In the genomic region with DNA sequence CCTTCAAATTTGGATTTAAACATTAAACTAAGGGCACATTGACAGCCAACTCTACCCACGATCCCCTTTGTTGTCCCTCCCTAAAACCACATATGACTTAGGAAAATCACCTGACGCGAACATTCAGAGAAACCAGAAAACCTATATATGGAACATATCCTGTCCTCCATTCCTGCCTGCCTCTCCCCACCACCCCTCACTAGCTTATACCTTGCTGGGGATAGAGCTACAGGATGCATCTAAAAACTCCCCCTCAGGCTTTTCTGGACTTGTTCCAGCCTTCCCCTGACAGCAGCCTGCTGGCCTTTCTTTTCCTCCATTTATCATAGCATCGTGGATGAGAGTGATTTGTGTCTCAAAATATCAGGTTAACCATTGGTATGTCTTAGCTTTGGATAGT, we compare ENCODE assay signal across 24 cellular contexts. TPM values are rescaled to one million over a fixed set of nuclear protein-coding genes. Genes with fewer than 3 reads are reported as not detected.
DNase-seq lines count a peak whose midpoint lies in the region; ATAC-seq, FAIRE-seq and TF ChIP-seq lines count a peak whose summit lies in the region.
"Had no signal": no experiment of that assay in that cellular context is flagged by ENCODE, and none has a peak within 500 bp of the region (broad histone marks: within the 10 kb centered on the region; RNA-seq: fewer than 3 reads in every experiment).

No MANE protein-coding gene starts in this region.

- no peak for TF ChIP-seq CTCF in HepG2 (CRISPR knock-in tag; IDR thresholded peaks at IDR 0.05)
- TF ChIP-seq CTCF in right lobe of liver (IDR thresholded peaks at IDR 0.05) = no peak
- no peak for TF ChIP-seq CTCF in OCI-LY3 (IDR thresholded peaks at IDR 0.05; ENCODE audit: low read depth, low read length)
- no peak for TF ChIP-seq CTCF in thyroid gland (IDR thresholded peaks at IDR 0.05)

- H3K27me3 Mint-ChIP-seq in effector memory CD8-positive, alpha-beta T cell = no peaks in the 10 kb centered on the region

- H3K79me2 ChIP-seq in HepG2 (ENCODE audit: insufficient read depth, low read length) (peaks cover 70% of the 10 kb centered on the region), OCI-LY3 (ENCODE audit: low read length) (peaks cover 90% of the 10 kb centered on the region)

- no peaks in the 10 kb centered on the region for H4K20me1 ChIP-seq in HepG2 (ENCODE audit: insufficient read depth, low read length)
- peaks cover 29% of the 10 kb centered on the region for H4K20me1 ChIP-seq in OCI-LY3 (ENCODE audit: insufficient read depth, low read length)

- H3K4me3 ChIP-seq in HepG2 (replicated peaks in 1 of 3; ENCODE audit: insufficient read depth in 1 of 3, low read depth in 2 of 3, low read length in 3 of 3) (no peak overlapping the region), right lobe of liver (no peak overlapping the region), OCI-LY3 (ENCODE audit: low read length) (no peak overlapping the region), thyroid gland (replicated peaks in 1 of 3) (no peak overlapping the region)
- H3K4me3 ChIP-seq: BLaER1 treated with 17β-estradiol and CSF1 and Interleukin-3, amounts not matched to agents 10 nM and 100 nM; stomach; uterus had no signal

- CTCF ChIA-PET in HepG2 (lab: Yijun Ruan, JAX; ENCODE audit: low intra/inter-chr PET ratio, low total read pairs) = no interaction called here

- no peak overlapping the region for H3K9ac ChIP-seq in HepG2 (ENCODE audit: insufficient read depth, low read depth, low read length)
- no peak overlapping the region for H3K9ac ChIP-seq in OCI-LY3 (ENCODE audit: low read length)
- H3K9ac ChIP-seq: BLaER1 treated with 17β-estradiol and CSF1 and Interleukin-3, amounts not matched to agents 10 nM and 100 nM; parathyroid adenoma had no signal

- in situ Hi-C loops in HepG2 (cut with HindIII; ENCODE audit: extremely low pct_ligation_motif_present, low pct_unique_long_range_greater_than_20kb) = no loop called here

- peaks cover 15% of the 10 kb centered on the region for H3K36me3 Mint-ChIP-seq in effector memory CD8-positive, alpha-beta T cell (ENCODE audit: insufficient read depth)
- H3K36me3 Mint-ChIP-seq: WTC11 had no signal

- no peak for ATAC-seq in HepG2
- no peak for ATAC-seq in right lobe of liver
- peak; percentile 29 for ATAC-seq in effector memory CD8-positive, alpha-beta T cell (replicated peaks)
- no peak for ATAC-seq in HG03280 (IDR thresholded peaks at IDR 0.05; ENCODE audit: unreplicated experiment)
- ATAC-seq: PC-3, WTC11 had no signal

- FAIRE-seq in HepG2 (lab: Jason Lieb, UNC) = no peak
- FAIRE-seq: H54, small intestine had no signal

- no peak for TF ChIP-seq EP300 in HepG2 (IDR thresholded peaks at IDR 0.05; ENCODE audit: low read depth in 2 of 2, low read length in 2 of 2)
- TF ChIP-seq EP300 in HepG2 (CRISPR knock-in tag; IDR thresholded peaks at IDR 0.05; ENCODE audit: borderline replicate concordance) = no peak

- no peak overlapping the region for H2AFZ ChIP-seq in HepG2 (ENCODE audit: low read length)
- H2AFZ ChIP-seq in OCI-LY3 (ENCODE audit: low read depth, low read length) = no peak overlapping the region
- H2AFZ ChIP-seq: parathyroid adenoma had no signal

- intact Hi-C loops in HepG2 (cut with micrococcal nuclease; ENCODE audit: unreplicated experiment) = no loop called here
- intact Hi-C loops in right lobe of liver (cut with DNase I) = no loop called here
- intact Hi-C loops in thyroid gland (cut with DNase I) = no loop called here

- TF ChIP-seq RAD21 in HepG2 (CRISPR knock-in tag; IDR thresholded peaks at IDR 0.05) = no peak

- POLR2A ChIA-PET in HepG2 (lab: Yijun Ruan, JAX) = interaction anchor here (2.2 kb wide), 1 partner anchor 8 kb away, joined by 15 read pairs; the partner anchor contains the start of gene STK26

- 75% methylated on average over 4 of the region's 4 CpGs for WGBS in HepG2 (ENCODE audit: low lambda C conversion rate)
- WGBS in right lobe of liver (ENCODE audit: insufficient coverage, low coverage, low lambda C conversion rate, missing lambda C conversion rate) = 46% methylated on average over 4 of the region's 4 CpGs
- 65 to 73% methylated on average over 4 of the region's 4 CpGs for WGBS in thyroid gland, 2 donors

- TF ChIP-seq POLR2A in HepG2 (IDR thresholded peaks at IDR 0.05; ENCODE audit: insufficient read depth in 1 of 2, low read depth in 2 of 2, low read length in 2 of 2) = no peak
- TF ChIP-seq POLR2A in right lobe of liver (IDR thresholded peaks at IDR 0.05) = no peak
- TF ChIP-seq POLR2A in thyroid gland (IDR thresholded peaks at IDR 0.05) = no peak

- H3K4me2 ChIP-seq in HepG2 (ENCODE audit: low read depth, low read length) = 0 out of 2 replicates have a peak overlapping the region, but pooled peaks have one; percentile 9
- 0 out of 2 replicates have a peak overlapping the region, but pooled peaks have one; percentile 9 for H3K4me2 ChIP-seq in OCI-LY3 (ENCODE audit: low read length)

- no peaks in the 10 kb centered on the region for H3K9me3 Mint-ChIP-seq in effector memory CD8-positive, alpha-beta T cell
- H3K9me3 Mint-ChIP-seq: WTC11 had no signal

- H3K27ac Mint-ChIP-seq in effector memory CD8-positive, alpha-beta T cell = peak overlapping the region; percentile 13 to 81
- H3K27ac Mint-ChIP-seq: WTC11 had no signal

- H3K9me3 ChIP-seq in HepG2 (ENCODE audit: low read length) (no peaks in the 10 kb centered on the region), right lobe of liver (no peaks in the 10 kb centered on the region), OCI-LY3 (ENCODE audit: insufficient read depth, low read length) (no peaks in the 10 kb centered on the region), thyroid gland (no peaks in the 10 kb centered on the region)
- H3K9me3 ChIP-seq: BLaER1 treated with 17β-estradiol and CSF1 and Interleukin-3, amounts not matched to agents 10 nM and 100 nM; stomach; uterus had no signal

- H3K4me1 Mint-ChIP-seq in effector memory CD8-positive, alpha-beta T cell (ENCODE audit: low read depth in 2 of 2) = peaks cover 40 to 59% of the 10 kb centered on the region in 2 donors

- H3K4me1 ChIP-seq in HepG2 (ENCODE audit: insufficient read depth, low read length) (peaks cover 69% of the 10 kb centered on the region), right lobe of liver (no peaks in the 10 kb centered on the region), OCI-LY3 (ENCODE audit: low read length) (peaks cover 44% of the 10 kb centered on the region), thyroid gland (no peaks in the 10 kb centered on the region)
- H3K4me1 ChIP-seq: stomach, uterus had no signal

- no peak for DNase-seq in HepG2 (ENCODE audit: low spot score)
- no peak for DNase-seq in right lobe of liver
- DNase-seq in effector memory CD8-positive, alpha-beta T cell = no peak
- no peak for DNase-seq in mesenteric fat pad (ENCODE audit: low spot score)
- DNase-seq in stimulated activated CD4-positive, alpha-beta T cell treated with anti-CD3 and anti-CD28 coated beads, Interleukin-4, amount 100 ng/mL, for 24 hours = no peak
- no peak for DNase-seq in thyroid gland
- DNase-seq: activated T-cell treated with anti-CD3 and anti-CD28 coated beads, Interleukin-2, amount 50 U/mL, for 1 hour; aorta; cortex of kidney; erythroblast; IMR-90; islet precursor cell; NCI-H1105; NCI-H2227 treated with DMSO at 0.1 percent for 48 hours; PC-3; small intestine; stomach; uterus had no signal

- no peaks in the 10 kb centered on the region for H3K27me3 ChIP-seq in HepG2 (ENCODE audit: control insufficient read depth in 1 of 2, insufficient read depth in 2 of 2, low read length in 2 of 2)
- H3K27me3 ChIP-seq in right lobe of liver = no peaks in the 10 kb centered on the region
- H3K27me3 ChIP-seq in OCI-LY3 (ENCODE audit: low read depth, low read length) = no peaks in the 10 kb centered on the region
- peaks cover 8% of the 10 kb centered on the region for H3K27me3 ChIP-seq in thyroid gland
- H3K27me3 ChIP-seq: stomach, uterus had no signal

- H3K4me3 Mint-ChIP-seq in effector memory CD8-positive, alpha-beta T cell = peak overlapping the region; percentile 56 to 70
- H3K4me3 Mint-ChIP-seq: WTC11 had no signal

- H3K36me3 ChIP-seq in HepG2 (replicated peaks in 1 of 2; ENCODE audit: control insufficient read depth in 1 of 2, insufficient read depth in 2 of 2, low read length in 2 of 2) = no peaks in the 10 kb centered on the region
- H3K36me3 ChIP-seq in right lobe of liver = no peaks in the 10 kb centered on the region
- no peaks in the 10 kb centered on the region for H3K36me3 ChIP-seq in OCI-LY3 (replicated peaks; ENCODE audit: low read depth, low read length)
- no peaks in the 10 kb centered on the region for H3K36me3 ChIP-seq in thyroid gland
- H3K36me3 ChIP-seq: stomach, uterus had no signal

- H3K27ac ChIP-seq in HepG2 (ENCODE audit: extremely low read length, insufficient read depth, low read length) (no peak overlapping the region), right lobe of liver (no peak overlapping the region), OCI-LY3 (ENCODE audit: low read length) (no peak overlapping the region), thyroid gland (no peak overlapping the region)
- H3K27ac ChIP-seq: BLaER1 treated with 17β-estradiol and CSF1 and Interleukin-3, amounts not matched to agents 10 nM and 100 nM; parathyroid adenoma; stomach; uterus had no signal

- BruUV-seq in HepG2 (replicated peaks; lab: Mats Ljungman, UMichigan) = no TSS peak

RNA-seq across cellular contexts. Expression of gene STK26, which starts 8.8 kb away (rescaled TPM):
- total RNA-seq in HepG2 (2016; rRNA removed; fragmentation: Illumina TruSeq; extraction: Trizol) (47.9 and 78.3 TPM in 2 replicates), right lobe of liver (1 to 10 TPM; 2.7 to 4.0 (median 3.4) TPM), mesenteric fat pad (2.1 TPM), thyroid gland (1 to 10 TPM; 4.9 to 7.5 (median 5.6) TPM)
- total RNA-seq in HepG2 (2016; cell fraction: cytosol; rRNA removed; fragmentation: Illumina TruSeq; extraction: Trizol; ENCODE audit: low read depth) = 3.9 and 4.1 TPM in 2 replicates
- total RNA-seq in HepG2 (2016; cell fraction: insoluble cytoplasmic fraction; rRNA removed; fragmentation: Illumina TruSeq; extraction: Trizol) = 50.2 and 76.1 TPM in 2 replicates
- total RNA-seq in HepG2 (2016; cell fraction: membrane; rRNA removed; fragmentation: Illumina TruSeq; extraction: Trizol) = 14.7 and 16.0 TPM in 2 replicates
- 22.7 and 24.9 TPM in 2 replicates for total RNA-seq in HepG2 (2016; cell fraction: nucleus; rRNA removed; fragmentation: Illumina TruSeq; extraction: Trizol)
- polyA plus RNA-seq in HepG2 (2011; rRNA removed) = 11.1 and 16.9 TPM in 2 replicates
- polyA plus RNA-seq in HepG2 (2011; cell fraction: cytosol; rRNA removed) = 5.3 and 8.4 TPM in 2 replicates
- 7.2 and 7.9 TPM in 2 replicates for polyA plus RNA-seq in HepG2 (2011; cell fraction: nucleus; rRNA removed)
- 24.1 and 25.9 TPM in 2 replicates for polyA plus RNA-seq in HepG2 (2012)
- 1.7 and 2.0 TPM in 2 replicates for polyA plus RNA-seq in HepG2 (2016; cell fraction: cytosol; fragmentation: Illumina TruSeq; extraction: Trizol; ENCODE audit: low read depth)
- polyA plus RNA-seq in HepG2 (2016; cell fraction: insoluble cytoplasmic fraction; fragmentation: Illumina TruSeq; extraction: Trizol; ENCODE audit: low read depth) = 53.2 and 59.8 TPM in 2 replicates
- 7.0 and 7.2 TPM in 2 replicates for polyA plus RNA-seq in HepG2 (2016; cell fraction: membrane; fragmentation: Illumina TruSeq; extraction: Trizol; ENCODE audit: low read depth)
- 36.2 and 38.3 TPM in 2 replicates for polyA plus RNA-seq in HepG2 (2016; cell fraction: nucleus; fragmentation: Illumina TruSeq; extraction: Trizol; ENCODE audit: insufficient read depth, low read depth)
- polyA minus RNA-seq in HepG2 (2011; rRNA and poly(A)+ RNA removed; ENCODE audit: low replicate concordance) = 2.9 and 5.0 TPM in 2 replicates
- 17.5 and 18.7 TPM in 2 replicates for polyA minus RNA-seq in HepG2 (2011; cell fraction: cytosol; rRNA and poly(A)+ RNA removed)
- 11.1 and 14.2 TPM in 2 replicates for polyA minus RNA-seq in HepG2 (2011; cell fraction: nucleus; rRNA and poly(A)+ RNA removed)
